In genomic region chr2:19362652-19363473, GRCh38 we compare ENCODE assay signal across 8 cellular contexts. TPM values are rescaled to one million over a fixed set of nuclear protein-coding genes. Genes with fewer than 3 reads are reported as not detected.
A peak's percentile ranks its signal among the peaks of the same experiment; 100 is the strongest.
DNase-seq lines count a peak whose midpoint lies in the region; ATAC-seq and TF ChIP-seq lines count a peak whose summit lies in the region.

No MANE protein-coding gene starts in this region.

- H3K4me3 ChIP-seq in GM23338, result peak overlapping the region; percentile 52

- H3K27ac Mint-ChIP-seq in GM23338, result no peak overlapping the region
- peak overlapping the region; percentile 88 for H3K27ac Mint-ChIP-seq in central memory CD8-positive, alpha-beta T cell (ENCODE audit: low read depth)

- DNase-seq in DMS53 treated with DMSO at 0.1 percent for 48 hours (lab: John Stamatoyannopoulos, UW; ENCODE audit: unreplicated experiment) (peak; percentile 76), GM23338 (ENCODE audit: low spot score) (peak; percentile 88), MV-4-11 (lab: John Stamatoyannopoulos, UW) (peak; percentile 24), kidney glomerular epithelial cell (lab: John Stamatoyannopoulos, UW) (peak; percentile 88), smooth muscle cell of the brain vasculature (ENCODE audit: low read depth, low spot score) (peak; percentile 78), GM19240 (ENCODE audit: insufficient read length, low spot score) (no peak)
- DNase-seq in central memory CD8-positive, alpha-beta T cell (ENCODE audit: low spot score in 2 of 2), result no peak

- ATAC-seq in GM23338 (peak; percentile 4; the same call in 1 of the 3 replicates), SK-N-SH treated with all-trans-retinoic acid at 6 μM for 48 hours (peak; percentile 72)
- peak; percentile 55 for ATAC-seq in central memory CD8-positive, alpha-beta T cell (replicated peaks; ENCODE audit: extremely low read depth, poor library complexity, severe bottlenecking)

- H3F3A ChIP-seq in GM23338 (replicated peaks; ENCODE audit: low read depth), result 0 out of 2 replicates have a peak, but pooled peaks cover 11% of the 10 kb centered on the region

- no peaks in the 10 kb centered on the region for H3K9me3 Mint-ChIP-seq in GM23338
- no peaks in the 10 kb centered on the region for H3K9me3 Mint-ChIP-seq in central memory CD8-positive, alpha-beta T cell

- H3K79me2 ChIP-seq in GM23338 (replicated peaks; ENCODE audit: insufficient read depth), result no peaks in the 10 kb centered on the region

- no peaks in the 10 kb centered on the region for H3K36me3 ChIP-seq in GM23338 (ENCODE audit: insufficient read depth)

- peak; percentile 76 to 77 for TF ChIP-seq CTCF in GM23338 (conservative IDR thresholded peaks at IDR 0.05; ENCODE audit: low read depth in 2 of 2)

- H3K4me1 ChIP-seq in GM23338 (ENCODE audit: insufficient read depth), result peaks cover 26% of the 10 kb centered on the region

- H3K4me3 Mint-ChIP-seq in GM23338, result peak overlapping the region; percentile 74
- peak overlapping the region; percentile 95 for H3K4me3 Mint-ChIP-seq in central memory CD8-positive, alpha-beta T cell

- H3K27me3 Mint-ChIP-seq in GM23338 (ENCODE audit: insufficient read depth, low read depth, poor library complexity), result peaks cover 67% of the 10 kb centered on the region
- H3K27me3 Mint-ChIP-seq in central memory CD8-positive, alpha-beta T cell, result peaks cover 37% of the 10 kb centered on the region

- peak overlapping the region; percentile 79 for H3K4me2 ChIP-seq in GM23338

- H3K27me3 ChIP-seq in GM23338 (ENCODE audit: insufficient read depth), result peaks cover 90% of the 10 kb centered on the region

- peaks cover 24% of the 10 kb centered on the region for H3K4me1 Mint-ChIP-seq in GM23338
- peaks cover 37% of the 10 kb centered on the region for H3K4me1 Mint-ChIP-seq in central memory CD8-positive, alpha-beta T cell

- peak overlapping the region; percentile 25; the same call in 1 of the 2 replicates for H2AFZ ChIP-seq in GM23338

- H3K9me2 ChIP-seq in GM23338 (ENCODE audit: insufficient read depth), result no peaks in the 10 kb centered on the region

- H3K27ac ChIP-seq in GM23338 (ENCODE audit: low read depth), result no peak overlapping the region

- H4K20me1 ChIP-seq in GM23338 (replicated peaks; ENCODE audit: insufficient read depth), result peaks cover 30% of the 10 kb centered on the region

- no peaks in the 10 kb centered on the region; the same call in 2 of the 3 replicates for H3K36me3 Mint-ChIP-seq in GM23338 (ENCODE audit: low read depth)
- peaks cover 9% of the 10 kb centered on the region for H3K36me3 Mint-ChIP-seq in central memory CD8-positive, alpha-beta T cell (ENCODE audit: insufficient read depth)

TF ChIP-seq in GM23338, 12 proteins besides CTCF, POLR2A, EP300 and RAD21:
- no peak for TF ChIP-seq ZNF114 (CRISPR knock-in tag; IDR thresholded peaks at IDR 0.05)
- TF ChIP-seq ETS1 (IDR thresholded peaks at IDR 0.05), result no peak
- peak; percentile 87 for TF ChIP-seq EZH2 (IDR thresholded peaks at IDR 0.05; ENCODE audit: low read depth, unreplicated experiment)
- peak; percentile 73 for TF ChIP-seq EZH2phosphoT487 (IDR thresholded peaks at IDR 0.05; ENCODE audit: unreplicated experiment)

TF ChIP-seq in SK-N-SH treated with all-trans-retinoic acid at 6 μM for 48 hours, 23 proteins besides CTCF, POLR2A, EP300 and RAD21:
- no peak for TF ChIP-seq ZFP30 (CRISPR knock-in tag; IDR thresholded peaks at IDR 0.05)
- no peak for TF ChIP-seq POU6F1 (CRISPR knock-in tag; IDR thresholded peaks at IDR 0.05; ENCODE audit: borderline replicate concordance, low read depth)
- 0 out of 2 replicates have a peak, but pooled peaks have one; percentile 13 for TF ChIP-seq TCF4 (CRISPR knock-in tag; IDR thresholded peaks at IDR 0.05; ENCODE audit: borderline replicate concordance)
- no peak for TF ChIP-seq RARB (CRISPR knock-in tag; IDR thresholded peaks at IDR 0.05)
- TF ChIP-seq ZNF70 (CRISPR knock-in tag; IDR thresholded peaks at IDR 0.05), result no peak
- no peak for TF ChIP-seq ZNF565 (CRISPR knock-in tag; conservative IDR thresholded peaks at IDR 0.05; ENCODE audit: low read depth)
- no peak for TF ChIP-seq ARNTL (CRISPR knock-in tag; IDR thresholded peaks at IDR 0.05; ENCODE audit: borderline replicate concordance, low read depth)
- no peak for TF ChIP-seq BACH2 (CRISPR knock-in tag; IDR thresholded peaks at IDR 0.05; ENCODE audit: borderline replicate concordance)
- TF ChIP-seq ZC3H10 (CRISPR knock-in tag; IDR thresholded peaks at IDR 0.05), result no peak
- TF ChIP-seq ZFP3 (CRISPR knock-in tag; IDR thresholded peaks at IDR 0.05), result peak; percentile 87
- 0 out of 2 replicates have a peak, but pooled peaks have one; percentile 25 for TF ChIP-seq TSHZ2 (CRISPR knock-in tag; IDR thresholded peaks at IDR 0.05)
- no peak for TF ChIP-seq PATZ1 (CRISPR knock-in tag; IDR thresholded peaks at IDR 0.05; ENCODE audit: borderline replicate concordance)

RNA-seq across cellular contexts. Expression of gene OSR1, which starts 4.4 kb away (rescaled TPM):
- total RNA-seq in GM23338 (2014; rRNA removed; shearing (Covaris generic)), result 0.24 TPM in 1 of 2 replicates, not detected in the other
- 0.23 TPM in 1 of 2 replicates, not detected in the other for polyA plus RNA-seq in GM23338 (2016; fragmentation: Nextera tagmentation; extraction: Ambion mirVana)

Comparison
In these comparisons a context has a peak if more than half of its experiments do, and no peak if none do; other contexts are left out.
1. DNase-seq: peak in DMS53 treated with DMSO at 0.1 percent for 48 hours (single experiment), GM23338 (single experiment), MV-4-11 (single experiment), kidney glomerular epithelial cell (single experiment) and smooth muscle cell of the brain vasculature (single experiment); none in central memory CD8-positive, alpha-beta T cell (0 of 2) and GM19240 (single experiment).
2. ATAC-seq: peak in every context shown above with its lines; median percentile 72 in SK-N-SH treated with all-trans-retinoic acid at 6 μM for 48 hours; 55 in central memory CD8-positive, alpha-beta T cell; 4 in GM23338.